ENCODE assay signal across 16 cellular contexts in the genomic region with DNA sequence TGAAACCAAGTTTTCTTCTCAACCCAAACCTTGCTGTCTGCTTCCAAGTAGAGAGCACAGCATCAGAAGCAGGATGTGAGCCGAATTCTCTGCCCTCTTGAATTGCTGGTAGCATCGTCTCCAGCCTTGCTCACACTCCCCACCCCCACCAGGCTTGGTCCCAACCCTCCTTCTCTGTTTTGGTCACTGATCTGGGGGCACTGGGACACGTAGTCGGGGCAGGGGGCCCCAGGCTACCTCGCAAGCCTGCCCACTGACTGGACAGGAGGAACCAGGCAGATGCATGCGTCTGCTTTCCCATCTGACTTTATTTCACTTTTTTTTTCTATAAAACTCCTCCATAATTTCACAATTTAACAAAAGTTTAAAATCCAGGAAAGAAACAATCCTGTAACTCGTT.
"Had no signal": no experiment of that assay in that cellular context is flagged by ENCODE, and none has a peak within 500 bp of the region (broad histone marks: within the 10 kb centered on the region; RNA-seq: fewer than 3 reads in every experiment).

No MANE protein-coding gene starts in this region.

- H3K27me3 ChIP-seq: adrenal gland, cardiac muscle cell, ovary had no signal

- H3K4me3 Mint-ChIP-seq: activated naive CD4-positive, alpha-beta T cell treated with anti-CD3 and anti-CD28 coated beads, Interleukin-2, amount 50 U/mL, for 24 hours; mesothelial cell of epicardium; neural crest cell had no signal

- H3K27ac Mint-ChIP-seq: activated naive CD4-positive, alpha-beta T cell treated with anti-CD3 and anti-CD28 coated beads, Interleukin-2, amount 50 U/mL, for 24 hours; mesothelial cell of epicardium had no signal

- DNase-seq: activated CD4-positive, alpha-beta T cell treated with anti-CD3 and anti-CD28 coated beads, Interleukin-2, amount 50 U/mL, for 48 hours; activated CD4-positive, CD25-positive, alpha-beta regulatory T cell treated with anti-CD3 and anti-CD28 coated beads, Interleukin-2, amount 50 U/mL, for 72 hours; activated T-cell treated with anti-CD3 and anti-CD28 coated beads, Interleukin-2, amount 50 U/mL, for 1 hour; foreskin fibroblast; stimulated activated CD4-positive, alpha-beta T cell treated with anti-CD3 and anti-CD28 coated beads, Interleukin-2, amount 100 ng/mL, for 48 hours; stimulated activated naive CD4-positive, alpha-beta T cell; trophoblast cell had no signal

- H3K4me1 ChIP-seq: adrenal gland had no signal

- H3K27me3 Mint-ChIP-seq: activated naive CD4-positive, alpha-beta T cell treated with anti-CD3 and anti-CD28 coated beads, Interleukin-2, amount 50 U/mL, for 24 hours had no signal

- H3K9me3 ChIP-seq: adrenal gland, ovary had no signal

- H3K9me3 Mint-ChIP-seq: activated naive CD4-positive, alpha-beta T cell treated with anti-CD3 and anti-CD28 coated beads, Interleukin-2, amount 50 U/mL, for 24 hours; mesothelial cell of epicardium; neural crest cell had no signal

- FAIRE-seq: colon had no signal

- ATAC-seq: SK-N-SH treated with all-trans-retinoic acid at 6 μM for 48 hours had no signal

- H3K36me3 ChIP-seq: ovary had no signal

- H3K27ac ChIP-seq: adrenal gland, ovary had no signal

- H3K36me3 Mint-ChIP-seq: activated naive CD4-positive, alpha-beta T cell treated with anti-CD3 and anti-CD28 coated beads, Interleukin-2, amount 50 U/mL, for 24 hours had no signal

- H3K4me1 Mint-ChIP-seq: activated naive CD4-positive, alpha-beta T cell treated with anti-CD3 and anti-CD28 coated beads, Interleukin-2, amount 50 U/mL, for 24 hours; mesothelial cell of epicardium; neural crest cell had no signal

- H3K4me3 ChIP-seq: adrenal gland, cardiac muscle cell, lung, ovary had no signal
